Comparison of ENCODE assay signal across 16 cellular contexts in the genomic region with DNA sequence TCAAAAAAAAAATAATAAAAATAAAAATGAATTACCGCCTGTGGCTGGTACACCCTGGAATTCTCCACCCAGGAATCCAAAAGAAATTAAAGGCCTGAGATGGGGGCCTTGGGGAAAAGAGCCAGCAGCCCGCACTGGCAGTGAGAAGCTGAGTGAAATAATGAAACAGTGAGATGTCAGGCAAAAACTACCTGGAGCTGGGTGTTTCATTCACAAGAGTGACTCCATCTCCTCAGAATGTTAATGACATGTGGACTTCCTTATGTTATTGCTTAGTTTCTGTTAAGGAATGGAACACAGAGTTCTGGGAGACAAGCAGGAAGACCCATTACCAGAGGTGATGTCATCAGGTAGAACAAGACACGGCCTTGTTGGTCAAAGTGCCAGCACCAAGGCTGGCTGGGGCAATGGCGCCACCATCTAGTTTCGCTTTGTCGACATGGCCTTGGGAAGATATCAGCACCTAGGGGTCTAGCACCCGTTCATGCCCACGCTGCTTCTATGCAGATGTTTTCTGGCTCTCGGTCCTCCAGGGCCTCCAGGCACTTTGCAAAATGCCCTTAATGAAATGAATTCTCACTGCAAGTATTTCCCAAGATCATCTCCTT.
"Had no signal": no experiment of that assay in that cellular context is flagged by ENCODE, and none has a peak within 500 bp of the region (broad histone marks: within the 10 kb centered on the region; RNA-seq: fewer than 3 reads in every experiment).

No MANE protein-coding gene starts in this region.

- H3K4me1 ChIP-seq: neural progenitor cell, suprapubic skin, upper lobe of left lung had no signal

- H3K4me3 ChIP-seq: cardiac muscle cell, esophagus squamous epithelium, lung, neural progenitor cell, suprapubic skin, upper lobe of left lung had no signal

- FAIRE-seq: endometrium had no signal

- DNase-seq: activated CD4-positive, CD25-positive, alpha-beta regulatory T cell treated with anti-CD3 and anti-CD28 coated beads, Interleukin-2, amount 50 U/mL, for 72 hours; activated effector memory CD4-positive, alpha-beta T cell treated with Interleukin-2 at 50 U/mL for 16 hours; activated naive CD4-positive, alpha-beta T cell treated with anti-CD3 and anti-CD28 coated beads, Interleukin-2, amount 50 U/mL, for 16 hours; activated T-cell treated with anti-CD3 and anti-CD28 coated beads, Interleukin-2, amount 50 U/mL, for 4 hours; esophagus squamous epithelium; foreskin fibroblast; left cardiac atrium; SK-N-SH; stimulated activated naive CD8-positive, alpha-beta T cell treated with anti-CD3 and anti-CD28 coated beads, Interleukin-15, Interleukin-2, amounts not matched to agents 100 U/mL and 50 U/mL, for 24 hours; upper lobe of left lung had no signal

- H3K4me2 ChIP-seq: neural progenitor cell, SK-N-SH had no signal

- H3K9me3 ChIP-seq: SK-N-SH, suprapubic skin, upper lobe of left lung had no signal

- H3K9ac ChIP-seq: neural progenitor cell, parathyroid adenoma, SK-N-SH had no signal

- ATAC-seq: activated T-cell treated with anti-CD3 and anti-CD28 coated beads, Interleukin-2, amount 50 U/mL, for 4 hours; stimulated activated naive CD8-positive, alpha-beta T cell treated with anti-CD3 and anti-CD28 coated beads, Interleukin-15, Interleukin-2, amounts not matched to agents 100 U/mL and 50 U/mL, for 24 hours had no signal

- H3K27ac ChIP-seq: cardiac muscle cell, neural progenitor cell, parathyroid adenoma, suprapubic skin, upper lobe of left lung had no signal

- H3K79me2 ChIP-seq: parathyroid adenoma had no signal

- H2AFZ ChIP-seq: neural progenitor cell, parathyroid adenoma had no signal

- H3K36me3 ChIP-seq: cardiac muscle cell, esophagus squamous epithelium, neural progenitor cell, suprapubic skin, upper lobe of left lung had no signal

- H3K27me3 ChIP-seq: cardiac muscle cell, esophagus squamous epithelium, neural progenitor cell, suprapubic skin, upper lobe of left lung had no signal
